In genomic region chr1:210841926-210842625, GRCh38 we compare ENCODE assay signal across 27 cellular contexts.
"Had no signal": no experiment of that assay in that cellular context is flagged by ENCODE, and none has a peak within 500 bp of the region (broad histone marks: within the 10 kb centered on the region; RNA-seq: fewer than 3 reads in every experiment).

No MANE protein-coding gene starts in this region.

- ATAC-seq: activated naive CD4-positive, alpha-beta T cell treated with anti-CD3 and anti-CD28 coated beads, Interleukin-2, amount 50 U/mL, for 72 hours; activated naive CD8-positive, alpha-beta T cell treated with anti-CD3 and anti-CD28 coated beads, Interleukin-2, amount 50 U/mL, for 24 hours; activated T-cell treated with anti-CD3 and anti-CD28 coated beads, Interleukin-2, amount 50 U/mL, for 4 hours; body of pancreas; Panc1; Right ventricle myocardium inferior had no signal

- H3K9me3 ChIP-seq: ascending aorta, body of pancreas, SK-N-SH had no signal

- H3K27ac ChIP-seq: ascending aorta, body of pancreas, SJCRH30, VCaP had no signal

- H3K36me3 ChIP-seq: ascending aorta, SJCRH30 had no signal

- H3K4me3 ChIP-seq: ascending aorta, body of pancreas, SJCRH30 had no signal

- H3K4me1 ChIP-seq: ascending aorta, body of pancreas, SJCRH30 had no signal

- DNase-seq: activated CD4-positive, alpha-beta memory T cell treated with anti-CD3 and anti-CD28 coated beads for 36 hours; activated CD4-positive, alpha-beta T cell treated with anti-CD3 and anti-CD28 coated beads, Interleukin-2, amount 10 ng/mL, durations not matched to agents 7 days and 5 days; activated CD4-positive, CD25-positive, alpha-beta regulatory T cell; activated CD8-positive, alpha-beta memory T cell treated with anti-CD3 and anti-CD28 coated beads for 24 hours; activated effector memory CD4-positive, alpha-beta T cell treated with anti-CD3 and anti-CD28 coated beads, Interleukin-2, amount 50 U/mL, for 16 hours; activated naive CD4-positive, alpha-beta T cell treated with Interleukin-2 at 50 U/mL for 16 hours; activated naive CD8-positive, alpha-beta T cell treated with anti-CD3 and anti-CD28 coated beads, Interleukin-2, amount 50 U/mL, for 24 hours; activated T-cell treated with anti-CD3 and anti-CD28 coated beads, Interleukin-2, amount 50 U/mL, for 4 hours; amniotic stem cell; KG1; NCI-H1092; NCI-H1436; NCI-H187 treated with DMSO at 0.1 percent for 48 hours; NCI-H2081 treated with DMSO at 0.1 percent for 48 hours; NCI-H69; NK-92 treated with Interleukin-12 subunit alpha and Interleukin-12 subunit beta, amount 100 ng/mL, for 24 hours; OCI-M1; RPMI8226; SJCRH30; SK-N-SH; T-helper 1 cell had no signal

- H3K27me3 ChIP-seq: ascending aorta, body of pancreas, SJCRH30 had no signal
